2 cellular contexts compared by ENCODE assay signal in genomic region chr10:6053303-6053702, GRCh38.
TF ChIP-seq lines count a peak whose summit lies in the region.

No MANE protein-coding gene starts in this region.

TF ChIP-seq in liver, 16 proteins besides CTCF, POLR2A, EP300 and RAD21:
- TF ChIP-seq TAF1 (conservative IDR thresholded peaks at IDR 0.05) (no peak), RXRA (IDR thresholded peaks at IDR 0.05) (no peak), GABPA (IDR thresholded peaks at IDR 0.05 in 1 of 2, conservative IDR thresholded peaks at IDR 0.05 in 1 of 2) (no peak), JUND (IDR thresholded peaks at IDR 0.05) (no peak), FOXA1 (IDR thresholded peaks at IDR 0.05) (no peak), EGR1 (IDR thresholded peaks at IDR 0.05; ENCODE audit: low read depth in 2 of 2) (no peak), YY1 (IDR thresholded peaks at IDR 0.05) (no peak), HNF4G (IDR thresholded peaks at IDR 0.05) (no peak), NR2F2 (IDR thresholded peaks at IDR 0.05) (no peak), HNF4A (conservative IDR thresholded peaks at IDR 0.05) (no peak), SP1 (IDR thresholded peaks at IDR 0.05) (no peak), FOXA2 (IDR thresholded peaks at IDR 0.05) (no peak)
- TF ChIP-seq, protein P1, sequence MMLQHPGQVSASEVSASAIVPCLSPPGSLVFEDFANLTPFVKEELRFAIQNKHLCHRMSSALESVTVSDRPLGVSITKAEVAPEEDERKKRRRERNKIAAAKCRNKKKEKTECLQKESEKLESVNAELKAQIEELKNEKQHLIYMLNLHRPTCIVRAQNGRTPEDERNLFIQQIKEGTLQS (IDR thresholded peaks at IDR 0.05), result no peak
- TF ChIP-seq, protein P2, sequence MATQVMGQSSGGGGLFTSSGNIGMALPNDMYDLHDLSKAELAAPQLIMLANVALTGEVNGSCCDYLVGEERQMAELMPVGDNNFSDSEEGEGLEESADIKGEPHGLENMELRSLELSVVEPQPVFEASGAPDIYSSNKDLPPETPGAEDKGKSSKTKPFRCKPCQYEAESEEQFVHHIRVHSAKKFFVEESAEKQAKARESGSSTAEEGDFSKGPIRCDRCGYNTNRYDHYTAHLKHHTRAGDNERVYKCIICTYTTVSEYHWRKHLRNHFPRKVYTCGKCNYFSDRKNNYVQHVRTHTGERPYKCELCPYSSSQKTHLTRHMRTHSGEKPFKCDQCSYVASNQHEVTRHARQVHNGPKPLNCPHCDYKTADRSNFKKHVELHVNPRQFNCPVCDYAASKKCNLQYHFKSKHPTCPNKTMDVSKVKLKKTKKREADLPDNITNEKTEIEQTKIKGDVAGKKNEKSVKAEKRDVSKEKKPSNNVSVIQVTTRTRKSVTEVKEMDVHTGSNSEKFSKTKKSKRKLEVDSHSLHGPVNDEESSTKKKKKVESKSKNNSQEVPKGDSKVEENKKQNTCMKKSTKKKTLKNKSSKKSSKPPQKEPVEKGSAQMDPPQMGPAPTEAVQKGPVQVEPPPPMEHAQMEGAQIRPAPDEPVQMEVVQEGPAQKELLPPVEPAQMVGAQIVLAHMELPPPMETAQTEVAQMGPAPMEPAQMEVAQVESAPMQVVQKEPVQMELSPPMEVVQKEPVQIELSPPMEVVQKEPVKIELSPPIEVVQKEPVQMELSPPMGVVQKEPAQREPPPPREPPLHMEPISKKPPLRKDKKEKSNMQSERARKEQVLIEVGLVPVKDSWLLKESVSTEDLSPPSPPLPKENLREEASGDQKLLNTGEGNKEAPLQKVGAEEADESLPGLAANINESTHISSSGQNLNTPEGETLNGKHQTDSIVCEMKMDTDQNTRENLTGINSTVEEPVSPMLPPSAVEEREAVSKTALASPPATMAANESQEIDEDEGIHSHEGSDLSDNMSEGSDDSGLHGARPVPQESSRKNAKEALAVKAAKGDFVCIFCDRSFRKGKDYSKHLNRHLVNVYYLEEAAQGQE (IDR thresholded peaks at IDR 0.05), result no peak
- TF ChIP-seq, protein P3, sequence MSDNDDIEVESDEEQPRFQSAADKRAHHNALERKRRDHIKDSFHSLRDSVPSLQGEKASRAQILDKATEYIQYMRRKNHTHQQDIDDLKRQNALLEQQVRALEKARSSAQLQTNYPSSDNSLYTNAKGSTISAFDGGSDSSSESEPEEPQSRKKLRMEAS (IDR thresholded peaks at IDR 0.05), result no peak
- TF ChIP-seq, protein P4, sequence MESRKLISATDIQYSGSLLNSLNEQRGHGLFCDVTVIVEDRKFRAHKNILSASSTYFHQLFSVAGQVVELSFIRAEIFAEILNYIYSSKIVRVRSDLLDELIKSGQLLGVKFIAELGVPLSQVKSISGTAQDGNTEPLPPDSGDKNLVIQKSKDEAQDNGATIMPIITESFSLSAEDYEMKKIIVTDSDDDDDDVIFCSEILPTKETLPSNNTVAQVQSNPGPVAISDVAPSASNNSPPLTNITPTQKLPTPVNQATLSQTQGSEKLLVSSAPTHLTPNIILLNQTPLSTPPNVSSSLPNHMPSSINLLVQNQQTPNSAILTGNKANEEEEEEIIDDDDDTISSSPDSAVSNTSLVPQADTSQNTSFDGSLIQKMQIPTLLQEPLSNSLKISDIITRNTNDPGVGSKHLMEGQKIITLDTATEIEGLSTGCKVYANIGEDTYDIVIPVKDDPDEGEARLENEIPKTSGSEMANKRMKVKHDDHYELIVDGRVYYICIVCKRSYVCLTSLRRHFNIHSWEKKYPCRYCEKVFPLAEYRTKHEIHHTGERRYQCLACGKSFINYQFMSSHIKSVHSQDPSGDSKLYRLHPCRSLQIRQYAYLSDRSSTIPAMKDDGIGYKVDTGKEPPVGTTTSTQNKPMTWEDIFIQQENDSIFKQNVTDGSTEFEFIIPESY (IDR thresholded peaks at IDR 0.05), result no peak

TF ChIP-seq in HepG2, 621 proteins besides CTCF, POLR2A, EP300 and RAD21:
- TF ChIP-seq ZNF772 (CRISPR knock-in tag; IDR thresholded peaks at IDR 0.05) (no peak), NR2F6 (IDR thresholded peaks at IDR 0.05) (no peak), NR2F6 (CRISPR knock-in tag; IDR thresholded peaks at IDR 0.05) (no peak), SRF (IDR thresholded peaks at IDR 0.05; ENCODE audit: low read depth, low read length) (no peak), RELA (CRISPR knock-in tag; IDR thresholded peaks at IDR 0.05) (no peak), SNRNP70 (IDR thresholded peaks at IDR 0.05; ENCODE audit: low read depth, low read length) (no peak), CREM (IDR thresholded peaks at IDR 0.05) (no peak), CREM (CRISPR knock-in tag; IDR thresholded peaks at IDR 0.05) (no peak), YEATS4 (CRISPR knock-in tag; IDR thresholded peaks at IDR 0.05; ENCODE audit: borderline replicate concordance) (no peak), E2F1 (CRISPR knock-in tag; IDR thresholded peaks at IDR 0.05) (no peak), ZNF619 (CRISPR knock-in tag; IDR thresholded peaks at IDR 0.05) (no peak), ZBTB20 (CRISPR knock-in tag; IDR thresholded peaks at IDR 0.05; ENCODE audit: borderline replicate concordance, low read depth) (no peak), ZBTB3 (CRISPR knock-in tag; IDR thresholded peaks at IDR 0.05; ENCODE audit: borderline replicate concordance, low read depth) (no peak), ZBTB40 (IDR thresholded peaks at IDR 0.05) (no peak), ZBTB40 (CRISPR knock-in tag; IDR thresholded peaks at IDR 0.05) (no peak), IKZF1 (IDR thresholded peaks at IDR 0.05) (no peak), ZBTB25 (CRISPR knock-in tag; IDR thresholded peaks at IDR 0.05) (no peak), REPIN1 (CRISPR knock-in tag; IDR thresholded peaks at IDR 0.05; ENCODE audit: borderline replicate concordance, low read depth) (no peak), ZNF343 (CRISPR knock-in tag; IDR thresholded peaks at IDR 0.05) (no peak)
- TF ChIP-seq, protein P5, sequence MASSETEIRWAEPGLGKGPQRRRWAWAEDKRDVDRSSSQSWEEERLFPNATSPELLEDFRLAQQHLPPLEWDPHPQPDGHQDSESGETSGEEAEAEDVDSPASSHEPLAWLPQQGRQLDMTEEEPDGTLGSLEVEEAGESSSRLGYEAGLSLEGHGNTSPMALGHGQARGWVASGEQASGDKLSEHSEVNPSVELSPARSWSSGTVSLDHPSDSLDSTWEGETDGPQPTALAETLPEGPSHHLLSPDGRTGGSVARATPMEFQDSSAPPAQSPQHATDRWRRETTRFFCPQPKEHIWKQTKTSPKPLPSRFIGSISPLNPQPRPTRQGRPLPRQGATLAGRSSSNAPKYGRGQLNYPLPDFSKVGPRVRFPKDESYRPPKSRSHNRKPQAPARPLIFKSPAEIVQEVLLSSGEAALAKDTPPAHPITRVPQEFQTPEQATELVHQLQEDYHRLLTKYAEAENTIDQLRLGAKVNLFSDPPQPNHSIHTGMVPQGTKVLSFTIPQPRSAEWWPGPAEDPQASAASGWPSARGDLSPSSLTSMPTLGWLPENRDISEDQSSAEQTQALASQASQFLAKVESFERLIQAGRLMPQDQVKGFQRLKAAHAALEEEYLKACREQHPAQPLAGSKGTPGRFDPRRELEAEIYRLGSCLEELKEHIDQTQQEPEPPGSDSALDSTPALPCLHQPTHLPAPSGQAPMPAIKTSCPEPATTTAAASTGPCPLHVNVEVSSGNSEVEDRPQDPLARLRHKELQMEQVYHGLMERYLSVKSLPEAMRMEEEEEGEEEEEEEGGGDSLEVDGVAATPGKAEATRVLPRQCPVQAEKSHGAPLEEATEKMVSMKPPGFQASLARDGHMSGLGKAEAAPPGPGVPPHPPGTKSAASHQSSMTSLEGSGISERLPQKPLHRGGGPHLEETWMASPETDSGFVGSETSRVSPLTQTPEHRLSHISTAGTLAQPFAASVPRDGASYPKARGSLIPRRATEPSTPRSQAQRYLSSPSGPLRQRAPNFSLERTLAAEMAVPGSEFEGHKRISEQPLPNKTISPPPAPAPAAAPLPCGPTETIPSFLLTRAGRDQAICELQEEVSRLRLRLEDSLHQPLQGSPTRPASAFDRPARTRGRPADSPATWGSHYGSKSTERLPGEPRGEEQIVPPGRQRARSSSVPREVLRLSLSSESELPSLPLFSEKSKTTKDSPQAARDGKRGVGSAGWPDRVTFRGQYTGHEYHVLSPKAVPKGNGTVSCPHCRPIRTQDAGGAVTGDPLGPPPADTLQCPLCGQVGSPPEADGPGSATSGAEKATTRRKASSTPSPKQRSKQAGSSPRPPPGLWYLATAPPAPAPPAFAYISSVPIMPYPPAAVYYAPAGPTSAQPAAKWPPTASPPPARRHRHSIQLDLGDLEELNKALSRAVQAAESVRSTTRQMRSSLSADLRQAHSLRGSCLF (CRISPR knock-in tag; IDR thresholded peaks at IDR 0.05; ENCODE audit: borderline replicate concordance), result no peak
- TF ChIP-seq, protein P6, sequence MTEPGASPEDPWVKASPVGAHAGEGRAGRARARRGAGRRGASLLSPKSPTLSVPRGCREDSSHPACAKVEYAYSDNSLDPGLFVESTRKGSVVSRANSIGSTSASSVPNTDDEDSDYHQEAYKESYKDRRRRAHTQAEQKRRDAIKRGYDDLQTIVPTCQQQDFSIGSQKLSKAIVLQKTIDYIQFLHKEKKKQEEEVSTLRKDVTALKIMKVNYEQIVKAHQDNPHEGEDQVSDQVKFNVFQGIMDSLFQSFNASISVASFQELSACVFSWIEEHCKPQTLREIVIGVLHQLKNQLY (CRISPR knock-in tag; IDR thresholded peaks at IDR 0.05), result no peak
- TF ChIP-seq, protein P3 (IDR thresholded peaks at IDR 0.05), result no peak
- TF ChIP-seq, protein P7, sequence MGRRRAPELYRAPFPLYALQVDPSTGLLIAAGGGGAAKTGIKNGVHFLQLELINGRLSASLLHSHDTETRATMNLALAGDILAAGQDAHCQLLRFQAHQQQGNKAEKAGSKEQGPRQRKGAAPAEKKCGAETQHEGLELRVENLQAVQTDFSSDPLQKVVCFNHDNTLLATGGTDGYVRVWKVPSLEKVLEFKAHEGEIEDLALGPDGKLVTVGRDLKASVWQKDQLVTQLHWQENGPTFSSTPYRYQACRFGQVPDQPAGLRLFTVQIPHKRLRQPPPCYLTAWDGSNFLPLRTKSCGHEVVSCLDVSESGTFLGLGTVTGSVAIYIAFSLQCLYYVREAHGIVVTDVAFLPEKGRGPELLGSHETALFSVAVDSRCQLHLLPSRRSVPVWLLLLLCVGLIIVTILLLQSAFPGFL (CRISPR knock-in tag; IDR thresholded peaks at IDR 0.05), result no peak
